8 cellular contexts compared by ENCODE assay signal in the genomic region with DNA sequence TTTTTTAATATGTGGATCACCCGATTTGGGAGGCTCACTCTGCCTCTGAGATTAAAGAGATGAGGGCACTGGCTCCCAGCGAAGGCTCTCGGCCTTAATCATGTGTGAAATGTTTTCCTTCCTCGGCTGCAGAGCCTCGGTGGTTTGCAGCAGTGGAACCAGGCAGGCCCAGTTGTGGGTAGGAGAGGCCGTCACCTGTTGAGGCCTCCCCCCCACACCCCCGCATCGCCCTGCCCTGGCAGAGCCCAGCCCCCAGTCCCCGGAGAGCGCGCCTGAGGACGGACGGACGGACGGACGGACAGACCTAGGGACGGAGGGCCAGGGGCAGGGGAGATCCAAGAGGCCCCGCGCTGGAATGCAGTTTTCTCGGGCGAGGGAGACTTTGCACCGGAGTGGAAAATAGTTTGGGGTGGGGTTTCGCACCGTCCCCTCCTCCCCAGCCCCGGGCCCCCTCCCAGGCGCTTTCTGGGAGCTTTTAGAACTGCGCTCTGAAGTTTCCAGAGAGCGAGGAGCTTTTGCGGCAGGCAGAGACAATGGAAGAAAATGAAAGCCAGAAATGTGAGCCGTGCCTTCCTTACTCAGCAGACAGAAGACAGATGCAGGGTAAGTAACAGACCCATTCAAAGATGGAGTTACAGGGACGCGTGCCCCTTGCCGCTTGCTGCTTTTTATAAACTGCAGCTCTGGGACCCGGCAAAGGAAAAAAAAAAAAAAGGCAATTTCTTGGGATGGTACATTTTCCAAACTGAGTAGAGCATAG. TPM values are rescaled to one million over a fixed set of nuclear protein-coding genes. Genes with fewer than 3 reads are reported as not detected.
DNase-seq lines count a peak whose midpoint lies in the region; ATAC-seq and TF ChIP-seq lines count a peak whose summit lies in the region.

A gene with protein sequence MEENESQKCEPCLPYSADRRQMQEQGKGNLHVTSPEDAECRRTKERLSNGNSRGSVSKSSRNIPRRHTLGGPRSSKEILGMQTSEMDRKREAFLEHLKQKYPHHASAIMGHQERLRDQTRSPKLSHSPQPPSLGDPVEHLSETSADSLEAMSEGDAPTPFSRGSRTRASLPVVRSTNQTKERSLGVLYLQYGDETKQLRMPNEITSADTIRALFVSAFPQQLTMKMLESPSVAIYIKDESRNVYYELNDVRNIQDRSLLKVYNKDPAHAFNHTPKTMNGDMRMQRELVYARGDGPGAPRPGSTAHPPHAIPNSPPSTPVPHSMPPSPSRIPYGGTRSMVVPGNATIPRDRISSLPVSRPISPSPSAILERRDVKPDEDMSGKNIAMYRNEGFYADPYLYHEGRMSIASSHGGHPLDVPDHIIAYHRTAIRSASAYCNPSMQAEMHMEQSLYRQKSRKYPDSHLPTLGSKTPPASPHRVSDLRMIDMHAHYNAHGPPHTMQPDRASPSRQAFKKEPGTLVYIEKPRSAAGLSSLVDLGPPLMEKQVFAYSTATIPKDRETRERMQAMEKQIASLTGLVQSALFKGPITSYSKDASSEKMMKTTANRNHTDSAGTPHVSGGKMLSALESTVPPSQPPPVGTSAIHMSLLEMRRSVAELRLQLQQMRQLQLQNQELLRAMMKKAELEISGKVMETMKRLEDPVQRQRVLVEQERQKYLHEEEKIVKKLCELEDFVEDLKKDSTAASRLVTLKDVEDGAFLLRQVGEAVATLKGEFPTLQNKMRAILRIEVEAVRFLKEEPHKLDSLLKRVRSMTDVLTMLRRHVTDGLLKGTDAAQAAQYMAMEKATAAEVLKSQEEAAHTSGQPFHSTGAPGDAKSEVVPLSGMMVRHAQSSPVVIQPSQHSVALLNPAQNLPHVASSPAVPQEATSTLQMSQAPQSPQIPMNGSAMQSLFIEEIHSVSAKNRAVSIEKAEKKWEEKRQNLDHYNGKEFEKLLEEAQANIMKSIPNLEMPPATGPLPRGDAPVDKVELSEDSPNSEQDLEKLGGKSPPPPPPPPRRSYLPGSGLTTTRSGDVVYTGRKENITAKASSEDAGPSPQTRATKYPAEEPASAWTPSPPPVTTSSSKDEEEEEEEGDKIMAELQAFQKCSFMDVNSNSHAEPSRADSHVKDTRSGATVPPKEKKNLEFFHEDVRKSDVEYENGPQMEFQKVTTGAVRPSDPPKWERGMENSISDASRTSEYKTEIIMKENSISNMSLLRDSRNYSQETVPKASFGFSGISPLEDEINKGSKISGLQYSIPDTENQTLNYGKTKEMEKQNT (N-terminal part only) (plus strand): TSS at position 478 of the 760 bp plus-strand sequence. CDS start 56 bp downstream, at position 534.

- no peak for TF ChIP-seq POLR2A in spleen (IDR thresholded peaks at IDR 0.05)

- peaks cover 0 to 4% of the 10 kb centered on the region in 2 donors for H3K4me1 Mint-ChIP-seq in immature natural killer cell

- H3K36me3 ChIP-seq in A673 (ENCODE audit: insufficient read depth, low read length, poor library complexity, severe bottlenecking) (no peaks in the 10 kb centered on the region), spleen (no peaks in the 10 kb centered on the region)

- H3K27ac ChIP-seq in A673 (ENCODE audit: low read depth, low read length, poor library complexity, severe bottlenecking) (peak within 1 kb of the TSS; percentile 79), spleen (peak within 1 kb of the TSS; percentile 32 to 89 (median 78))

- CTCF ChIA-PET in A673 (lab: Charles Lee) = no interaction called here

- H3K9me3 ChIP-seq in A673 (ENCODE audit: low read depth, low read length, poor library complexity, severe bottlenecking) = no peaks in the 10 kb centered on the region
- H3K9me3 ChIP-seq in spleen = no peaks in the 10 kb centered on the region

- H3K4me3 Mint-ChIP-seq in immature natural killer cell = peak within 1 kb of the TSS in 4 of 5 donors; percentile 26 to 63 (median 49)

- peaks cover 3 to 6% (median 3%) of the 10 kb centered on the region in 3 donors for H3K27me3 Mint-ChIP-seq in immature natural killer cell (ENCODE audit: low read depth in 3 of 3)

- H3K4me1 ChIP-seq in A673 (ENCODE audit: insufficient read depth, low read length, poor library complexity, severe bottlenecking) = peaks cover 41% of the 10 kb centered on the region
- H3K4me1 ChIP-seq in spleen = peaks cover 0 to 44% (median 13%) of the 10 kb centered on the region in 6 donors

- H3K9me3 Mint-ChIP-seq in immature natural killer cell = peaks cover 0 to 4% (median 0%) of the 10 kb centered on the region in 6 donors

- BruUV-seq in A673 (replicated peaks; lab: Mats Ljungman, UMichigan) = TSS peak; percentile 61

- POLR2A ChIA-PET in A673 (lab: Charles Lee; ENCODE audit: low non-redundant PET) = interaction anchor here (0.6 to 0.7 kb wide), 5 partner anchors 10 to 288 kb away, joined by 3 to 4 read pairs (median 3); no protein-coding TSS in a partner anchor

- peak; percentile 33 for ATAC-seq in GM18909 (IDR thresholded peaks at IDR 0.05; ENCODE audit: poor library complexity, unreplicated experiment)
- ATAC-seq in HG03571 (IDR thresholded peaks at IDR 0.05; ENCODE audit: unreplicated experiment) = peak; percentile 8

- WGBS in spleen, 5 donors = 1 to 4% (median 2%) methylated on average over 31 to 34 of the region's 34 CpGs

- H3K27me3 ChIP-seq in A673 (replicated peaks; ENCODE audit: insufficient read depth, low read depth, low read length, poor library complexity) (no peaks in the 10 kb centered on the region), spleen (replicated peaks in 1 of 7) (peaks cover 0 to 26% (median 0%) of the 10 kb centered on the region in 7 donors)

- no peak within 1 kb of the TSS for H3K27ac Mint-ChIP-seq in immature natural killer cell

- peak; percentile 69 for DNase-seq in A673 (ENCODE audit: low spot score)
- DNase-seq in astrocyte of the hippocampus (ENCODE audit: low read depth, low spot score) = peak; percentile 65
- DNase-seq in immature natural killer cell = no peak
- peak; percentile 73 for DNase-seq in spleen
- no peak for DNase-seq in LoVo (ENCODE audit: low spot score)
- no peak for DNase-seq in NCI-H2227 treated with DMSO at 0.1 percent for 48 hours (lab: John Stamatoyannopoulos, UW)

- H3K36me3 Mint-ChIP-seq in immature natural killer cell = no peaks in the 10 kb centered on the region

- intact Hi-C loops in A673 (cut with micrococcal nuclease; ENCODE audit: unreplicated experiment) (loop anchor here (2.0 to 5.0 kb wide), 2 partner anchors 142 to 308 kb away; no protein-coding TSS in a partner anchor), spleen (cut with DNase I; ENCODE audit: low total_unique reads) (loop anchor here (10.0 kb wide), 1 partner anchor 156 kb away; no protein-coding TSS in a partner anchor)

- no peak for TF ChIP-seq CTCF in A673 (conservative IDR thresholded peaks at IDR 0.05; ENCODE audit: low read depth, low read length)
- TF ChIP-seq CTCF in spleen (IDR thresholded peaks at IDR 0.05 in 8 of 11, conservative IDR thresholded peaks at IDR 0.05 in 3 of 11) = no peak

- H3K4me3 ChIP-seq in A673 (ENCODE audit: low read depth, low read length, poor library complexity, severe bottlenecking) (peak within 1 kb of the TSS; percentile 48), spleen (peak within 1 kb of the TSS; percentile 16 to 68 (median 34))

RNA-seq across cellular contexts. Expression of the gene that starts here (rescaled TPM):
- total RNA-seq in A673 (2021) (76.2 and 94.1 TPM in 2 replicates), spleen (10 to 100 TPM; 14.8 to 40.7 (median 27.4) TPM)
- polyA plus RNA-seq in immature natural killer cell (not detected), spleen (1 to 10 TPM; 2.2 to 5.2 (median 3.0) TPM)

Comparison
In these comparisons a context has a peak if more than half of its experiments do, and no peak if none do; other contexts are left out.
1. DNase-seq: peak in A673 (single experiment), astrocyte of the hippocampus (single experiment) and spleen (single experiment); none in immature natural killer cell (0 of 3), LoVo (single experiment) and NCI-H2227 treated with DMSO at 0.1 percent for 48 hours (single experiment).